In genomic region chr17:28093999-28094716, GRCh38 we compare ENCODE assay signal across 20 cellular contexts.
"Had no signal": no experiment of that assay in that cellular context is flagged by ENCODE, and none has a peak within 500 bp of the region (broad histone marks: within the 10 kb centered on the region; RNA-seq: fewer than 3 reads in every experiment).

No MANE protein-coding gene starts in this region.

- H3K27me3 Mint-ChIP-seq: activated CD4-positive, alpha-beta T cell treated with anti-CD3 and anti-CD28 coated beads, Interleukin-2, amount 10 ng/mL, durations not matched to agents 24 days and 14 days; activated CD8-positive, alpha-beta T cell treated with anti-CD3 and anti-CD28 coated beads for 36 hours; activated naive CD8-positive, alpha-beta T cell treated with anti-CD3 and anti-CD28 coated beads for 36 hours; activated T-helper 17 cell treated with anti-CD3 and anti-CD28 coated beads, Interleukin-2, amount 50 U/mL, for 72 hours had no signal

- DNase-seq: activated CD4-positive, alpha-beta T cell treated with anti-CD3 and anti-CD28 coated beads, Interleukin-2, amount 10 ng/mL, durations not matched to agents 24 days and 14 days; activated CD8-positive, alpha-beta T cell treated with anti-CD3 and anti-CD28 coated beads for 36 hours; activated naive CD4-positive, alpha-beta T cell; activated naive CD8-positive, alpha-beta T cell treated with anti-CD3 and anti-CD28 coated beads for 36 hours; activated T-cell treated with anti-CD3 and anti-CD28 coated beads, Interleukin-2, amount 50 U/mL, for 1 hour; amniotic stem cell; body of pancreas; caudate nucleus; dorsolateral prefrontal cortex; gastrocnemius medialis; head of caudate nucleus; occipital lobe; posterior cingulate gyrus; stimulated activated naive CD4-positive, alpha-beta T cell; T-helper 9 cell; thyroid gland had no signal

- H3K4me3 ChIP-seq: body of pancreas, dorsolateral prefrontal cortex, gastrocnemius medialis, thyroid gland had no signal

- ATAC-seq: activated CD8-positive, alpha-beta T cell treated with anti-CD3 and anti-CD28 coated beads for 36 hours; activated T-helper 17 cell treated with anti-CD3 and anti-CD28 coated beads, Interleukin-2, amount 50 U/mL, for 72 hours; body of pancreas; esophagus mucosa; gastrocnemius medialis had no signal

- FAIRE-seq: colon, endometrium had no signal

- H3K27ac ChIP-seq: body of pancreas, gastrocnemius medialis, thyroid gland had no signal

- H3K9me3 Mint-ChIP-seq: activated CD4-positive, alpha-beta T cell treated with anti-CD3 and anti-CD28 coated beads, Interleukin-2, amount 10 ng/mL, durations not matched to agents 24 days and 14 days; activated CD8-positive, alpha-beta T cell treated with anti-CD3 and anti-CD28 coated beads for 36 hours; activated T-helper 17 cell treated with anti-CD3 and anti-CD28 coated beads, Interleukin-2, amount 50 U/mL, for 72 hours had no signal

- H3K4me3 Mint-ChIP-seq: activated CD4-positive, alpha-beta T cell treated with anti-CD3 and anti-CD28 coated beads, Interleukin-2, amount 10 ng/mL, durations not matched to agents 24 days and 14 days; activated CD8-positive, alpha-beta T cell treated with anti-CD3 and anti-CD28 coated beads for 36 hours; activated naive CD8-positive, alpha-beta T cell treated with anti-CD3 and anti-CD28 coated beads for 36 hours; activated T-helper 17 cell treated with anti-CD3 and anti-CD28 coated beads, Interleukin-2, amount 50 U/mL, for 72 hours had no signal

- H3K36me3 ChIP-seq: gastrocnemius medialis, thyroid gland had no signal

- H3K27ac Mint-ChIP-seq: activated CD4-positive, alpha-beta T cell treated with anti-CD3 and anti-CD28 coated beads, Interleukin-2, amount 10 ng/mL, durations not matched to agents 24 days and 14 days; activated CD8-positive, alpha-beta T cell treated with anti-CD3 and anti-CD28 coated beads for 36 hours; activated naive CD8-positive, alpha-beta T cell treated with anti-CD3 and anti-CD28 coated beads for 36 hours; activated T-helper 17 cell treated with anti-CD3 and anti-CD28 coated beads, Interleukin-2, amount 50 U/mL, for 72 hours had no signal

- H3K27me3 ChIP-seq: body of pancreas, dorsolateral prefrontal cortex, gastrocnemius medialis, thyroid gland had no signal

- H3K9me3 ChIP-seq: body of pancreas, thyroid gland had no signal
